Comparison of ENCODE assay signal across 8 cellular contexts in genomic region chr14:74492413-74493342, GRCh38. TPM values are rescaled to one million over a fixed set of nuclear protein-coding genes. Genes with fewer than 3 reads are reported as not detected.
A peak's percentile ranks its signal among the peaks of the same experiment; 100 is the strongest.
DNase-seq lines count a peak whose midpoint lies in the region; ATAC-seq and TF ChIP-seq lines count a peak whose summit lies in the region.

TSS of gene NPC2 (minus strand) at chr14:74493305. CDS start at chr14:74493274, 31 bp downstream.

- H3K4me2 ChIP-seq in KMS-11, result peak within 1 kb of the TSS; percentile 88

- peak within 1 kb of the TSS; percentile 64; the same call in 1 of the 2 replicates for H3K9ac ChIP-seq in KMS-11

- peak; percentile 69 for DNase-seq in CD1c-positive myeloid dendritic cell (ENCODE audit: extremely low spot score)
- peak; percentile 32 for DNase-seq in MCF 10A (ENCODE audit: unreplicated experiment)
- no peak for DNase-seq in left lung
- DNase-seq in suprapubic skin (ENCODE audit: low spot score in 2 of 2), result no peak
- no peak for DNase-seq in stimulated activated CD4-positive, alpha-beta T cell treated with anti-CD3 and anti-CD28 coated beads, Interleukin-4, amount 100 ng/mL, for 1 hour
- no peak for DNase-seq in DMS79 treated with DMSO at 0.1 percent for 48 hours (lab: John Stamatoyannopoulos, UW)

- TSS peak; percentile 59 for BruUV-seq in MCF 10A (replicated peaks; lab: Mats Ljungman, UMichigan)

- H3K36me3 ChIP-seq in KMS-11 (ENCODE audit: insufficient read depth) (no peaks in the 10 kb centered on the region), left lung (peaks cover 0 to 3% of the 10 kb centered on the region in 2 donors), suprapubic skin (peaks cover 10% of the 10 kb centered on the region)

- CTCF ChIA-PET in MCF 10A (lab: Yijun Ruan, JAX), result interaction anchor here (0.7 to 2.0 kb wide), 6 partner anchors 8 to 1417 kb away, joined by 3 to 4 read pairs (median 3); no protein-coding TSS in a partner anchor

- no peaks in the 10 kb centered on the region for H3K27me3 Mint-ChIP-seq in MCF 10A (ENCODE audit: insufficient read depth, unreplicated experiment)

- no peak within 1 kb of the TSS for H3K4me3 Mint-ChIP-seq in MCF 10A (ENCODE audit: unreplicated experiment)

- peak within 1 kb of the TSS; percentile 91 for H2AFZ ChIP-seq in KMS-11 (ENCODE audit: low read depth)

- no peaks in the 10 kb centered on the region for H3K79me2 ChIP-seq in KMS-11 (ENCODE audit: insufficient read depth, low read depth)

- ATAC-seq in GM21390 (IDR thresholded peaks at IDR 0.05; ENCODE audit: unreplicated experiment), result peak; percentile 6
- no peak for ATAC-seq in left lung

- TF ChIP-seq CTCF in KMS-11 (conservative IDR thresholded peaks at IDR 0.05; ENCODE audit: low read depth, low read length) (no peak), MCF 10A (IDR thresholded peaks at IDR 0.05; ENCODE audit: unreplicated experiment) (no peak), left lung (IDR thresholded peaks at IDR 0.05) (peak in 1 of 2 donors; percentile 14), suprapubic skin (IDR thresholded peaks at IDR 0.05) (no peak)

- no peaks in the 10 kb centered on the region for H4K20me1 ChIP-seq in KMS-11 (ENCODE audit: insufficient read depth)

- no peaks in the 10 kb centered on the region for H3K9me3 Mint-ChIP-seq in MCF 10A (ENCODE audit: unreplicated experiment)

- H3K36me3 Mint-ChIP-seq in MCF 10A (ENCODE audit: insufficient read depth, unreplicated experiment), result peaks cover 18% of the 10 kb centered on the region

- no peak for TF ChIP-seq EP300 in suprapubic skin (IDR thresholded peaks at IDR 0.05)

- WGBS in suprapubic skin, result 1% methylated on average over 28 of the region's 42 CpGs

- H3K9me3 ChIP-seq in left lung (no peaks in the 10 kb centered on the region), suprapubic skin (no peaks in the 10 kb centered on the region)

- H3K27ac ChIP-seq in KMS-11 (no peak within 1 kb of the TSS), left lung (peak within 1 kb of the TSS; percentile 95 to 97), suprapubic skin (peak within 1 kb of the TSS; percentile 95)

- peaks cover 34% of the 10 kb centered on the region for H3K4me1 Mint-ChIP-seq in MCF 10A (ENCODE audit: insufficient read depth, unreplicated experiment)

- H3K4me3 ChIP-seq in KMS-11 (IDR thresholded peaks at IDR 0.05; ENCODE audit: insufficient read depth, low read depth, low read length) (no peak within 1 kb of the TSS), left lung (peak within 1 kb of the TSS; percentile 83 to 97), suprapubic skin (peak within 1 kb of the TSS; percentile 93)

- H3K4me1 ChIP-seq in KMS-11 (ENCODE audit: low read depth, poor library complexity, severe bottlenecking), result peaks cover 24% of the 10 kb centered on the region
- H3K4me1 ChIP-seq in left lung, result peaks cover 14 to 68% of the 10 kb centered on the region in 2 donors
- H3K4me1 ChIP-seq in suprapubic skin, result peaks cover 42% of the 10 kb centered on the region

- intact Hi-C loops in MCF 10A (cut with micrococcal nuclease), result loop anchor here (1.0 to 5.0 kb wide), 2 partner anchors 80 to 130 kb away; no protein-coding TSS in a partner anchor
- intact Hi-C loops in left lung (cut with DNase I), result loop anchor here in 1 of 2 donors (5.0 kb wide), 1 partner anchor 130 kb away; no protein-coding TSS in a partner anchor

- POLR2A ChIA-PET in MCF 10A (lab: Yijun Ruan, JAX), result interaction anchor here (0.6 to 9.7 kb wide), 20 partner anchors 8 to 576 kb away, joined by 3 to 162 read pairs (median 4); partner anchors contain the start of genes ABCD4 and YLPM1

- H3K27ac Mint-ChIP-seq in MCF 10A (ENCODE audit: low read depth, unreplicated experiment), result no peak within 1 kb of the TSS

- peak in 1 of 2 donors; percentile 62 for TF ChIP-seq POLR2A in suprapubic skin (IDR thresholded peaks at IDR 0.05)

- H3K27me3 ChIP-seq in KMS-11 (ENCODE audit: insufficient read depth, low read depth) (no peaks in the 10 kb centered on the region), left lung (no peaks in the 10 kb centered on the region), suprapubic skin (no peaks in the 10 kb centered on the region)

RNA-seq across cellular contexts. Expression of gene NPC2, which starts in this region (rescaled TPM):
- total RNA-seq in MCF 10A (2022) (105 and 128 TPM in 2 replicates), left lung (1,000 to 10,000 TPM in 1 of 2 donors, 100 to 1,000 TPM in 1; 967 to 1,413 TPM), suprapubic skin (100 to 1,000 TPM; 274 to 450 (median 338) TPM)

Comparison
In these comparisons a context has a peak if more than half of its experiments do, and no peak if none do; other contexts are left out.
1. DNase-seq: peak in CD1c-positive myeloid dendritic cell (single experiment) and MCF 10A (single experiment); none in left lung (0 of 2), suprapubic skin (0 of 2), stimulated activated CD4-positive, alpha-beta T cell treated with anti-CD3 and anti-CD28 coated beads, Interleukin-4, amount 100 ng/mL, for 1 hour (single experiment) and DMS79 treated with DMSO at 0.1 percent for 48 hours (single experiment).